ENCODE assay signal across 27 cellular contexts in the genomic region with DNA sequence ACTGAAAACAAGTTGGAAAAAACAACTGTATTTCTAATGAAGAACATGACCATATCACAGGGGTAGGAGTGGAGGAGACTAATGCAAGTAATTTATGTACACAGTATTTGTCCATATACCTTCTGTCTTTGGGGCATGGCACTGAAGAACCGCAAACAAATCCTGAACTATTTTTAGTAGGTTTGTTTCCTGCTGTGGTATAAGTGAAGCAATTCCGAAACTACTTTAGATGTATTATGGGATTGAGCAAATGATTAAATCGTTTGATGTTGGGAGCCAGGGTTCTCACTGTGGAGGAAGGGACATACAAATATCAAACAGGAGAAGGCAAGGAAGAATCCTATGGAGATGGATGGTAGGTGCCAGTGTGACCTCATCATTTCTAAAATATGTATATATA. TPM values are rescaled to one million over a fixed set of nuclear protein-coding genes. Genes with fewer than 3 reads are reported as not detected.
A peak's percentile ranks its signal among the peaks of the same experiment; 100 is the strongest.
DNase-seq lines count a peak whose midpoint lies in the region; ATAC-seq and TF ChIP-seq lines count a peak whose summit lies in the region.
"Had no signal": no experiment of that assay in that cellular context is flagged by ENCODE, and none has a peak within 500 bp of the region (broad histone marks: within the 10 kb centered on the region; RNA-seq: fewer than 3 reads in every experiment).

No MANE protein-coding gene starts in this region.

- WGBS in right cardiac atrium, result 44% methylated on average over 3 of the region's 3 CpGs

- H3K79me2 ChIP-seq in MM.1S (ENCODE audit: low read length), result no peaks in the 10 kb centered on the region

- DNase-seq in SKM-1 (lab: John Stamatoyannopoulos, UW; ENCODE audit: unreplicated experiment) (peak; percentile 1), SKM-1 treated with dmso at 0.1 percent for 144 hours (lab: John Stamatoyannopoulos, UW; ENCODE audit: unreplicated experiment) (no peak), MM.1S (peak; percentile 56), SIG-M5 (lab: John Stamatoyannopoulos, UW) (peak; percentile 1), mucosa of descending colon (peak in 1 of 3 donors; percentile 7), DMS153 treated with DMSO at 0.1 percent for 48 hours (lab: John Stamatoyannopoulos, UW; ENCODE audit: unreplicated experiment) (no peak), right cardiac atrium (no peak)
- no peak for DNase-seq in effector memory CD8-positive, alpha-beta T cell
- DNase-seq: activated CD8-positive, alpha-beta T cell treated with anti-CD3 and anti-CD28 coated beads for 36 hours; activated T-cell treated with anti-CD3 and anti-CD28 coated beads, Interleukin-2, amount 50 U/mL, for 1 hour; C1 segment of cervical spinal cord; DMS 273 treated with DMSO at 0.1 percent for 48 hours; effector CD8-positive, alpha-beta T cell; esophagus squamous epithelium; HCEC 1CT; left cardiac atrium; midbrain; NCI-H1417; NCI-H69; Peyer's patch had no signal

- H3K9me3 ChIP-seq in MM.1S (replicated peaks; ENCODE audit: insufficient read depth, low read length) (no peaks in the 10 kb centered on the region), mucosa of descending colon (no peaks in the 10 kb centered on the region), right cardiac atrium (ENCODE audit: control insufficient read depth, low read length) (no peaks in the 10 kb centered on the region)
- H3K9me3 ChIP-seq: esophagus squamous epithelium, Peyer's patch, tibial nerve had no signal

- no peaks in the 10 kb centered on the region for H3K27me3 ChIP-seq in MM.1S (replicated peaks; ENCODE audit: insufficient read depth, low read length)
- no peaks in the 10 kb centered on the region for H3K27me3 ChIP-seq in right cardiac atrium (ENCODE audit: control insufficient read depth, insufficient read depth)
- H3K27me3 ChIP-seq: esophagus squamous epithelium, Peyer's patch, tibial nerve had no signal

- H3K4me3 Mint-ChIP-seq in effector memory CD8-positive, alpha-beta T cell, result no peak overlapping the region
- H3K4me3 Mint-ChIP-seq: activated CD8-positive, alpha-beta T cell treated with anti-CD3 and anti-CD28 coated beads for 36 hours; activated naive CD4-positive, alpha-beta T cell treated with anti-CD3 and anti-CD28 coated beads, Interleukin-2, amount 50 U/mL, for 24 hours; neural crest cell; stimulated activated naive CD8-positive, alpha-beta T cell treated with anti-CD3 and anti-CD28 coated beads, Interleukin-15, Interleukin-2, amounts not matched to agents 100 ng/mL and 50 ng/mL, for 24 hours had no signal

- no peak overlapping the region for H3K9ac ChIP-seq in MM.1S (ENCODE audit: low read length)

- peak overlapping the region; percentile 47; the same call in 1 of the 2 replicates for H3K27ac ChIP-seq in MM.1S (ENCODE audit: low read length)
- H3K27ac ChIP-seq in right cardiac atrium (ENCODE audit: low read length), result no peak overlapping the region
- H3K27ac ChIP-seq: 22Rv1, esophagus squamous epithelium, Peyer's patch, skin epidermis, tibial nerve had no signal

- no peaks in the 10 kb centered on the region for H3K9me3 Mint-ChIP-seq in effector memory CD8-positive, alpha-beta T cell
- H3K9me3 Mint-ChIP-seq: activated CD8-positive, alpha-beta T cell treated with anti-CD3 and anti-CD28 coated beads for 36 hours; activated naive CD4-positive, alpha-beta T cell treated with anti-CD3 and anti-CD28 coated beads, Interleukin-2, amount 50 U/mL, for 24 hours; stimulated activated naive CD8-positive, alpha-beta T cell treated with anti-CD3 and anti-CD28 coated beads, Interleukin-15, Interleukin-2, amounts not matched to agents 100 ng/mL and 50 ng/mL, for 24 hours had no signal

- H3K4me1 ChIP-seq in MM.1S (ENCODE audit: low read length) (peaks cover 20% of the 10 kb centered on the region), mucosa of descending colon (ENCODE audit: low read depth) (no peaks in the 10 kb centered on the region), right cardiac atrium (ENCODE audit: control insufficient read depth, insufficient read depth, low read length) (no peaks in the 10 kb centered on the region)
- H3K4me1 ChIP-seq: Peyer's patch, tibial nerve had no signal

- no peak for TF ChIP-seq CTCF in MM.1S (IDR thresholded peaks at IDR 0.05; ENCODE audit: low read length)
- TF ChIP-seq CTCF in mucosa of descending colon (IDR thresholded peaks at IDR 0.05), result no peak

- 0 out of 2 replicates have a peak overlapping the region, but pooled peaks have one; percentile 11 for H2AFZ ChIP-seq in MM.1S (ENCODE audit: low read length)

- H3F3A ChIP-seq in MM.1S (ENCODE audit: insufficient read depth, low read length), result peaks cover 8% of the 10 kb centered on the region; the same call in 1 of the 2 replicates

- H3K4me3 ChIP-seq in MM.1S (ENCODE audit: low read length) (peak overlapping the region; percentile 27; the same call in 1 of the 2 replicates), mucosa of descending colon (no peak overlapping the region), right cardiac atrium (ENCODE audit: low read length) (no peak overlapping the region)
- H3K4me3 ChIP-seq: esophagus squamous epithelium, Peyer's patch, skin epidermis, tibial nerve had no signal

- H3K27ac Mint-ChIP-seq in effector memory CD8-positive, alpha-beta T cell, result no peak overlapping the region
- H3K27ac Mint-ChIP-seq: activated CD8-positive, alpha-beta T cell treated with anti-CD3 and anti-CD28 coated beads for 36 hours; activated naive CD4-positive, alpha-beta T cell treated with anti-CD3 and anti-CD28 coated beads, Interleukin-2, amount 50 U/mL, for 24 hours; progenitor cell of endocrine pancreas; stimulated activated naive CD8-positive, alpha-beta T cell treated with anti-CD3 and anti-CD28 coated beads, Interleukin-15, Interleukin-2, amounts not matched to agents 100 ng/mL and 50 ng/mL, for 24 hours had no signal

- no peaks in the 10 kb centered on the region for H3K9me2 ChIP-seq in MM.1S (replicated peaks; ENCODE audit: insufficient read depth, low read length)

- H3K36me3 ChIP-seq in MM.1S (replicated peaks; ENCODE audit: insufficient read depth, low read length), result no peaks in the 10 kb centered on the region
- H3K36me3 ChIP-seq in mucosa of descending colon (ENCODE audit: low read depth), result no peaks in the 10 kb centered on the region
- H3K36me3 ChIP-seq: esophagus squamous epithelium, Peyer's patch, tibial nerve had no signal

- H3K4me1 Mint-ChIP-seq in effector memory CD8-positive, alpha-beta T cell (ENCODE audit: low read depth in 2 of 2), result peaks cover 3 to 5% of the 10 kb centered on the region in 2 donors
- H3K4me1 Mint-ChIP-seq: neural crest cell had no signal

- peak; percentile 80 for ATAC-seq in mucosa of descending colon
- no peak for ATAC-seq in effector memory CD8-positive, alpha-beta T cell (replicated peaks)
- ATAC-seq in right cardiac atrium, result no peak
- ATAC-seq: activated CD8-positive, alpha-beta T cell treated with anti-CD3 and anti-CD28 coated beads for 36 hours; left cardiac atrium had no signal

- no peaks in the 10 kb centered on the region for H4K20me1 ChIP-seq in MM.1S (ENCODE audit: insufficient read depth, low read length)

- no peaks in the 10 kb centered on the region for H3K27me3 Mint-ChIP-seq in effector memory CD8-positive, alpha-beta T cell
- H3K27me3 Mint-ChIP-seq: activated CD8-positive, alpha-beta T cell treated with anti-CD3 and anti-CD28 coated beads for 36 hours; activated naive CD4-positive, alpha-beta T cell treated with anti-CD3 and anti-CD28 coated beads, Interleukin-2, amount 50 U/mL, for 24 hours; progenitor cell of endocrine pancreas; stimulated activated naive CD8-positive, alpha-beta T cell treated with anti-CD3 and anti-CD28 coated beads, Interleukin-15, Interleukin-2, amounts not matched to agents 100 ng/mL and 50 ng/mL, for 24 hours had no signal

- H3K36me3 Mint-ChIP-seq in effector memory CD8-positive, alpha-beta T cell (ENCODE audit: insufficient read depth), result no peaks in the 10 kb centered on the region
- H3K36me3 Mint-ChIP-seq: activated naive CD4-positive, alpha-beta T cell treated with anti-CD3 and anti-CD28 coated beads, Interleukin-2, amount 50 U/mL, for 24 hours had no signal

- intact Hi-C loops in mucosa of descending colon (cut with DNase I, micrococcal nuclease), result loop anchor here (5.0 to 10.0 kb wide), 2 partner anchors 86 to 361 kb away; partner anchors contain the start of gene BCLAF3 (in 1 of the 2)
- intact Hi-C loops in right cardiac atrium (cut with DNase I), result loop anchor here in 1 of 4 donors (10.0 kb wide), 1 partner anchor 209 kb away; the partner anchor contains the start of gene MAP7D2

- H3K4me2 ChIP-seq in MM.1S (ENCODE audit: low read depth, low read length), result peak overlapping the region; percentile 70

RNA-seq across cellular contexts. Expression of gene SH3KBP1, which starts 18.9 kb away (rescaled TPM):
- total RNA-seq in mucosa of descending colon (10 to 100 TPM; 31.5 to 97.2 (median 47.3) TPM), right cardiac atrium (10 to 100 TPM; 14.8 to 30.1 (median 24.7) TPM)
- polyA plus RNA-seq in right cardiac atrium, result 16.2 TPM

Comparison
In these comparisons a context has a peak if more than half of its experiments do, and no peak if none do; other contexts are left out.
1. DNase-seq: peak in SKM-1 (single experiment), MM.1S (single experiment) and SIG-M5 (single experiment); none in SKM-1 treated with dmso at 0.1 percent for 144 hours (single experiment), effector memory CD8-positive, alpha-beta T cell (0 of 3), DMS153 treated with DMSO at 0.1 percent for 48 hours (single experiment) and right cardiac atrium (0 of 3).